ENCODE assay signal across 20 cellular contexts in the genomic region with DNA sequence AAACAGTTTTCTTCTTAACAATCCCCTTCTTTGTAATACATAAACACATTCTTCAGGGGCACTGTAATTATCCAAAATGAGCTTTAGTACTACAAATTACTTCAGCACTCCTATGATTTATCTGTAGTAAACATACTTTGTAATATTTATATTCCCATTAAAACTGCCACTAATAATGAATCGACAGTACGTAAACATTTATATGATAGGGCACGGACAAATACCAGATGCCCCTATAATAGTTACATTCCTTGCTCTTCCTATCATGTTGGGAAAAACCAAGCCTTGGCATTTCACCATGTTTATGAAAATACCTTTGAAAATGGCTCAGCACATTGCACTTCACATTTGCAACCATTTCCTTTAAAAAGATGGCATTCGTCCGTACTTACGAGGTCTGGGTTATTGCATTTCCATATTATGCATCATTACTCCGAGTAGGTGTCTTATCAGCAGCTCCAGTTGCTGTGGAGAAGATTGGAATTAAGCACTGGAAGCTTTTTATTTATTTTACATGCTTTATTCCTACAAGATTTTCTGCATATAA.
"Had no signal": no experiment of that assay in that cellular context is flagged by ENCODE, and none has a peak within 500 bp of the region (broad histone marks: within the 10 kb centered on the region; RNA-seq: fewer than 3 reads in every experiment).

No MANE protein-coding gene starts in this region.

- H3K27ac Mint-ChIP-seq: activated CD8-positive, alpha-beta memory T cell treated with anti-CD3 and anti-CD28 coated beads, Interleukin-2, amount 10 ng/mL, durations not matched to agents 7 days and 5 days; endodermal cell; nephron; stimulated activated naive CD8-positive, alpha-beta T cell treated with anti-CD3 and anti-CD28 coated beads, Interleukin-15, Interleukin-2, amounts not matched to agents 100 ng/mL and 50 ng/mL, for 24 hours had no signal

- H3K36me3 ChIP-seq: right lobe of liver, spleen, suprapubic skin, upper lobe of left lung had no signal

- H3K36me3 Mint-ChIP-seq: activated CD8-positive, alpha-beta memory T cell treated with anti-CD3 and anti-CD28 coated beads, Interleukin-2, amount 10 ng/mL, durations not matched to agents 7 days and 5 days had no signal

- H3K4me1 ChIP-seq: psoas muscle, right lobe of liver, spleen, suprapubic skin, upper lobe of left lung had no signal

- H3K27ac ChIP-seq: dorsolateral prefrontal cortex, psoas muscle, right lobe of liver, spleen, suprapubic skin, VCaP had no signal

- H3K9me3 Mint-ChIP-seq: endodermal cell, nephron had no signal

- H3K27me3 ChIP-seq: dorsolateral prefrontal cortex, right lobe of liver, spleen, suprapubic skin, upper lobe of left lung had no signal

- H3K9me3 ChIP-seq: psoas muscle, right lobe of liver, spleen, suprapubic skin, upper lobe of left lung had no signal

- ATAC-seq: activated CD8-positive, alpha-beta memory T cell treated with anti-CD3 and anti-CD28 coated beads, Interleukin-2, amount 10 ng/mL, durations not matched to agents 7 days and 5 days; left ventricle myocardium superior; psoas muscle; right lobe of liver had no signal

- H3K4me3 Mint-ChIP-seq: activated CD8-positive, alpha-beta memory T cell treated with anti-CD3 and anti-CD28 coated beads, Interleukin-2, amount 10 ng/mL, durations not matched to agents 7 days and 5 days; endodermal cell; nephron; stimulated activated naive CD8-positive, alpha-beta T cell treated with anti-CD3 and anti-CD28 coated beads, Interleukin-15, Interleukin-2, amounts not matched to agents 100 ng/mL and 50 ng/mL, for 24 hours had no signal

- H3K4me3 ChIP-seq: psoas muscle, right lobe of liver, spleen, suprapubic skin, upper lobe of left lung had no signal

- H3K27me3 Mint-ChIP-seq: activated CD8-positive, alpha-beta memory T cell treated with anti-CD3 and anti-CD28 coated beads, Interleukin-2, amount 10 ng/mL, durations not matched to agents 7 days and 5 days; stimulated activated naive CD8-positive, alpha-beta T cell treated with anti-CD3 and anti-CD28 coated beads, Interleukin-15, Interleukin-2, amounts not matched to agents 100 ng/mL and 50 ng/mL, for 24 hours had no signal

- H3K4me1 Mint-ChIP-seq: activated CD8-positive, alpha-beta memory T cell treated with anti-CD3 and anti-CD28 coated beads, Interleukin-2, amount 10 ng/mL, durations not matched to agents 7 days and 5 days; endodermal cell had no signal

- DNase-seq: activated CD4-positive, alpha-beta T cell treated with anti-CD3 and anti-CD28 coated beads, Interleukin-2, amount 50 U/mL, for 48 hours; activated CD8-positive, alpha-beta memory T cell treated with anti-CD3 and anti-CD28 coated beads, Interleukin-2, amount 10 ng/mL, durations not matched to agents 7 days and 5 days; activated naive CD4-positive, alpha-beta T cell treated with anti-CD3 and anti-CD28 coated beads, Interleukin-2, amount 50 U/mL, for 16 hours; activated T-cell treated with anti-CD3 and anti-CD28 coated beads, Interleukin-2, amount 50 U/mL, for 1 hour; dorsolateral prefrontal cortex; endodermal cell; erythroblast; foreskin fibroblast; kidney glomerular epithelial cell; left ventricle myocardium superior; psoas muscle; right lobe of liver; spleen; T-helper 1 cell; T1000; upper lobe of left lung had no signal
